In the genomic region with DNA sequence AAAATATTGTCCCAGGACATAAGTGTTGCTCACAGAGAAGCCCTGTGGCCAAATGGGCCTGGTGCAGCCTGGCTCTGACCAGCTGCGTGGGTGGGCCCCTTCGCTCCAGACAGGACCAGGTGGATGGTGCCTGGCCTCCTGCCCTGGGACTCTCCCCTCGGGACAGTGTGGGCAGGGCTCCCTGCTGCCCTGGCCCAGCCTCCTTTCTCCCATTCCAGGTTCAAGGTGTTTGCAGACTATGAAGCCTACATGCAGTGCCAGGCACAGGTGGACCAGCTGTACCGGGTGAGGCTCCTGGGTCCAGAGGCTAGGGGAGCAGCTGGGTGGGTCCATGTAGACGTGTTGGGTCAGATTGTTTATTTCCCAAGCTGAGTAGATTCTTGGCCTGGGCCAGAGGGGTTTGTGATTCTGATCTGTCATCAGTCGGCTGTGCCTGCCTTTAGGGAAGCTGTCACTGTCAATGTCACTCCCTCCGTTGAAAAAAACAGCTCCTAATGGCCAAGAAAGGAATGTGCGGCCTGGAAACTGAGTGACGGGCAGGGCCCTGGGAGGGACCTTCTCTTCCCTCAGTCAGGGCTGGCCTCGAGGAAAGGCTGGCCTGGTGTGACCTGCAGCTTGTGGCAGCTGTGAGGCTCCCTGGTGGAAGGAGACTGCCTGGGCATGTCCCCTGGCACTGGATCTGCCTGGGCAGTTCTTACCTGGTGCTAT, we compare ENCODE assay signal across 10 cellular contexts. TPM values are rescaled to one million over a fixed set of nuclear protein-coding genes. Genes with fewer than 3 reads are reported as not detected.
DNase-seq lines count a peak whose midpoint lies in the region; ATAC-seq and TF ChIP-seq lines count a peak whose summit lies in the region.
"Had no signal": no experiment of that assay in that cellular context is flagged by ENCODE, and none has a peak within 500 bp of the region (broad histone marks: within the 10 kb centered on the region; RNA-seq: fewer than 3 reads in every experiment).

No MANE protein-coding gene starts in this region.

- peaks cover 9% of the 10 kb centered on the region; the same call in 1 of the 2 replicates for H3K4me1 ChIP-seq in GM23338 (ENCODE audit: insufficient read depth)
- peaks cover 7 to 27% of the 10 kb centered on the region in 2 donors for H3K4me1 ChIP-seq in ascending aorta
- no peaks in the 10 kb centered on the region for H3K4me1 ChIP-seq in hepatocyte (ENCODE audit: insufficient read depth)
- H3K4me1 ChIP-seq in spleen: peaks cover 0 to 37% (median 14%) of the 10 kb centered on the region in 6 donors
- peaks cover 3% of the 10 kb centered on the region for H3K4me1 ChIP-seq in effector memory CD4-positive, alpha-beta T cell (ENCODE audit: control insufficient read depth, insufficient read depth, low read length, poor library complexity, severe bottlenecking)

- DNase-seq in GM23338 (ENCODE audit: low spot score): peak; percentile 41
- peak in 1 of 2 donors; percentile 79 for DNase-seq in ascending aorta (ENCODE audit: low spot score in 2 of 2)
- DNase-seq in hepatocyte (ENCODE audit: low spot score): no peak
- no peak for DNase-seq in spleen
- DNase-seq in GM20000 (ENCODE audit: low spot score): no peak
- DNase-seq in effector memory CD4-positive, alpha-beta T cell: no peak
- no peak for DNase-seq in RKO (ENCODE audit: low spot score)
- DNase-seq: activated CD4-positive, alpha-beta T cell treated with anti-CD3 and anti-CD28 coated beads for 36 hours; NCI-H446 treated with DMSO at 0.1 percent for 48 hours had no signal

- no peak for TF ChIP-seq POLR2A in spleen (IDR thresholded peaks at IDR 0.05)

- H3K27ac ChIP-seq in GM23338 (ENCODE audit: low read depth): peak overlapping the region; percentile 39; the same call in 1 of the 2 replicates
- H3K27ac ChIP-seq in ascending aorta: peak overlapping the region; percentile 61 to 64
- peak overlapping the region; percentile 27 for H3K27ac ChIP-seq in hepatocyte
- peak overlapping the region in 5 of 8 donors; percentile 20 to 81 (median 46) for H3K27ac ChIP-seq in spleen
- H3K27ac ChIP-seq in effector memory CD4-positive, alpha-beta T cell (ENCODE audit: insufficient read depth, low read length, poor library complexity, severe bottlenecking): no peak overlapping the region

- H2AFZ ChIP-seq in GM23338 (no peak overlapping the region), hepatocyte (no peak overlapping the region)

- H3K9me3 Mint-ChIP-seq in GM23338: no peaks in the 10 kb centered on the region; the same call in 1 of the 3 replicates

- H3K9me2 ChIP-seq in GM23338 (ENCODE audit: insufficient read depth) (no peaks in the 10 kb centered on the region), hepatocyte (replicated peaks; ENCODE audit: insufficient read depth) (no peaks in the 10 kb centered on the region)

- H4K20me1 ChIP-seq in GM23338 (replicated peaks; ENCODE audit: insufficient read depth): 0 out of 2 replicates have a peak, but pooled peaks cover 3% of the 10 kb centered on the region
- H4K20me1 ChIP-seq in hepatocyte (ENCODE audit: insufficient read depth, poor library complexity, severe bottlenecking): no peaks in the 10 kb centered on the region

- H3K4me3 Mint-ChIP-seq in GM23338: no peak overlapping the region
- H3K4me3 Mint-ChIP-seq: activated CD4-positive, alpha-beta T cell treated with anti-CD3 and anti-CD28 coated beads for 36 hours had no signal

- H3K4me3 ChIP-seq in GM23338: no peak overlapping the region
- no peak overlapping the region for H3K4me3 ChIP-seq in ascending aorta
- H3K4me3 ChIP-seq in hepatocyte: no peak overlapping the region
- H3K4me3 ChIP-seq in spleen: no peak overlapping the region
- H3K4me3 ChIP-seq in effector memory CD4-positive, alpha-beta T cell (ENCODE audit: insufficient read depth, low read depth, low read length, poor library complexity, severe bottlenecking): no peak overlapping the region

- intact Hi-C loops in ascending aorta (cut with DNase I): loop anchor here (2.0 to 10.0 kb wide), 6 partner anchors 95 to 399 kb away; a partner anchor contains a TSS
- intact Hi-C loops in spleen (cut with DNase I; ENCODE audit: low total_unique reads): loop anchor here (5.0 kb wide), 1 partner anchor 102 kb away; no protein-coding TSS in a partner anchor

- peaks cover 29% of the 10 kb centered on the region for H3K27me3 Mint-ChIP-seq in GM23338 (ENCODE audit: insufficient read depth, low read depth, poor library complexity)
- H3K27me3 Mint-ChIP-seq: activated CD4-positive, alpha-beta T cell treated with anti-CD3 and anti-CD28 coated beads for 36 hours had no signal

- H3K36me3 Mint-ChIP-seq in GM23338 (ENCODE audit: low read depth): peaks cover 25% of the 10 kb centered on the region

- H3K4me2 ChIP-seq in GM23338: no peak overlapping the region
- H3K4me2 ChIP-seq in hepatocyte: no peak overlapping the region

- no peak for TF ChIP-seq CTCF in GM23338 (conservative IDR thresholded peaks at IDR 0.05; ENCODE audit: low read depth in 2 of 2)
- peak in 1 of 3 experiments; percentile 13 for TF ChIP-seq CTCF in ascending aorta (IDR thresholded peaks at IDR 0.05)
- TF ChIP-seq CTCF in hepatocyte (IDR thresholded peaks at IDR 0.05; ENCODE audit: poor library complexity): no peak
- TF ChIP-seq CTCF in spleen (IDR thresholded peaks at IDR 0.05 in 8 of 11, conservative IDR thresholded peaks at IDR 0.05 in 3 of 11): no peak
- TF ChIP-seq CTCF in GM20000 (IDR thresholded peaks at IDR 0.05; ENCODE audit: extremely low read depth, missing control alignments): no peak

- H3F3A ChIP-seq in GM23338 (replicated peaks; ENCODE audit: low read depth): peaks cover 13% of the 10 kb centered on the region; the same call in 1 of the 2 replicates

- H3K27ac Mint-ChIP-seq in GM23338: peak overlapping the region; percentile 52; the same call in 1 of the 2 replicates
- H3K27ac Mint-ChIP-seq: activated CD4-positive, alpha-beta T cell treated with anti-CD3 and anti-CD28 coated beads for 36 hours had no signal

- WGBS in hepatocyte (ENCODE audit: low lambda C conversion rate, missing lambda C conversion rate): 66% methylated on average over 10 of the region's 10 CpGs
- WGBS in spleen, 5 donors: 70 to 88% (median 82%) methylated on average over 9 to 10 of the region's 10 CpGs

- H3K4me1 Mint-ChIP-seq in GM23338: peaks cover 28% of the 10 kb centered on the region
- H3K4me1 Mint-ChIP-seq: activated CD4-positive, alpha-beta T cell treated with anti-CD3 and anti-CD28 coated beads for 36 hours had no signal

- H3K79me2 ChIP-seq in GM23338 (replicated peaks; ENCODE audit: insufficient read depth): no peaks in the 10 kb centered on the region
- no peaks in the 10 kb centered on the region for H3K79me2 ChIP-seq in hepatocyte

- H3K27me3 ChIP-seq in GM23338 (ENCODE audit: insufficient read depth): no peaks in the 10 kb centered on the region
- H3K27me3 ChIP-seq in ascending aorta: no peaks in the 10 kb centered on the region
- no peaks in the 10 kb centered on the region for H3K27me3 ChIP-seq in hepatocyte
- H3K27me3 ChIP-seq in spleen (replicated peaks in 1 of 7): no peaks in the 10 kb centered on the region
- H3K27me3 ChIP-seq in effector memory CD4-positive, alpha-beta T cell (replicated peaks; ENCODE audit: control insufficient read depth, insufficient read depth, low read length, poor library complexity, severe bottlenecking): no peaks in the 10 kb centered on the region

- ATAC-seq in GM23338 (peak; percentile 8), HG03196 (IDR thresholded peaks at IDR 0.05; ENCODE audit: unreplicated experiment) (no peak)
- ATAC-seq: activated CD4-positive, alpha-beta T cell treated with anti-CD3 and anti-CD28 coated beads for 36 hours had no signal

- no peaks in the 10 kb centered on the region for H3K9me3 ChIP-seq in ascending aorta
- no peaks in the 10 kb centered on the region for H3K9me3 ChIP-seq in hepatocyte (ENCODE audit: low read depth)
- H3K9me3 ChIP-seq in spleen: no peaks in the 10 kb centered on the region
- no peaks in the 10 kb centered on the region for H3K9me3 ChIP-seq in effector memory CD4-positive, alpha-beta T cell (ENCODE audit: control insufficient read depth, low read length)

- peaks cover 4% of the 10 kb centered on the region; the same call in 1 of the 2 replicates for H3K36me3 ChIP-seq in GM23338 (ENCODE audit: insufficient read depth)
- peaks cover 27 to 65% of the 10 kb centered on the region in 2 donors for H3K36me3 ChIP-seq in ascending aorta
- H3K36me3 ChIP-seq in hepatocyte (replicated peaks; ENCODE audit: insufficient read depth, low read depth): no peaks in the 10 kb centered on the region
- H3K36me3 ChIP-seq in spleen: peaks cover 0 to 93% (median 34%) of the 10 kb centered on the region in 6 donors
- peaks cover 7% of the 10 kb centered on the region for H3K36me3 ChIP-seq in effector memory CD4-positive, alpha-beta T cell (ENCODE audit: control insufficient read depth, insufficient read depth, low read length)

TF ChIP-seq in GM23338, 12 proteins besides CTCF, POLR2A, EP300 and RAD21 (continues in another document):
- no peak for TF ChIP-seq CREB1 (CRISPR knock-in tag; IDR thresholded peaks at IDR 0.05; ENCODE audit: low read depth)
- no peak for TF ChIP-seq ZNF331 (CRISPR knock-in tag; IDR thresholded peaks at IDR 0.05; ENCODE audit: low read depth)

RNA-seq across cellular contexts. Expression of a gene that starts 47.7 kb away (rescaled TPM):
- 61.9 and 64.0 TPM in 2 replicates for total RNA-seq in GM23338 (2014; rRNA removed; shearing (Covaris generic))
- polyA plus RNA-seq in GM23338 (2016; fragmentation: Nextera tagmentation; extraction: Ambion mirVana) (15.6 and 15.9 TPM in 2 replicates), hepatocyte (35.0 and 45.3 TPM in 2 replicates), spleen (10 to 100 TPM; 10.5 to 29.4 (median 18.2) TPM)
- total RNA-seq in ascending aorta (125 TPM), hepatocyte (52.0 and 61.1 TPM in 2 replicates), spleen (10 to 100 TPM; 27.0 to 47.8 (median 34.4) TPM)
